ENCODE assay signal across 9 cellular contexts in genomic region chr4:53706422-53707032, GRCh38.
A peak's percentile ranks its signal among the peaks of the same experiment; 100 is the strongest.
DNase-seq lines count a peak whose midpoint lies in the region; TF ChIP-seq lines count a peak whose summit lies in the region.
"Had no signal": no experiment of that assay in that cellular context is flagged by ENCODE, and none has a peak within 500 bp of the region (broad histone marks: within the 10 kb centered on the region; RNA-seq: fewer than 3 reads in every experiment).

No MANE protein-coding gene starts in this region.

- H3K9me3 Mint-ChIP-seq in mesothelial cell of epicardium, result no peaks in the 10 kb centered on the region
- H3K9me3 Mint-ChIP-seq in activated naive CD4-positive, alpha-beta T cell treated with anti-CD3 and anti-CD28 coated beads for 36 hours, result no peaks in the 10 kb centered on the region

- CTCF ChIA-PET in activated naive CD4-positive, alpha-beta T cell treated with anti-CD3 and anti-CD28 coated beads for 36 hours (lab: Charles Lee), result interaction anchor here (0.7 to 1.0 kb wide), 4 partner anchors 200 to 927 kb away, joined by 3 to 5 read pairs (median 3); no protein-coding TSS in a partner anchor

- TF ChIP-seq CTCF in colonic mucosa (IDR thresholded peaks at IDR 0.05), result peak; percentile 27
- peak; percentile 30 for TF ChIP-seq CTCF in mesothelial cell of epicardium (IDR thresholded peaks at IDR 0.05; ENCODE audit: unreplicated experiment)

- H3K27ac ChIP-seq in colonic mucosa, result no peak overlapping the region
- H3K27ac ChIP-seq: skin epidermis had no signal

- H3K4me1 ChIP-seq in colonic mucosa, result peaks cover 7% of the 10 kb centered on the region

- H3K27me3 ChIP-seq in colonic mucosa, result no peaks in the 10 kb centered on the region

- H3K4me1 Mint-ChIP-seq in mesothelial cell of epicardium, result peaks cover 25% of the 10 kb centered on the region
- H3K4me1 Mint-ChIP-seq in activated naive CD4-positive, alpha-beta T cell treated with anti-CD3 and anti-CD28 coated beads for 36 hours (ENCODE audit: low read depth), result peaks cover 12% of the 10 kb centered on the region

- H3K27me3 Mint-ChIP-seq in mesothelial cell of epicardium (ENCODE audit: low read depth), result no peaks in the 10 kb centered on the region
- peaks cover 28% of the 10 kb centered on the region for H3K27me3 Mint-ChIP-seq in activated naive CD4-positive, alpha-beta T cell treated with anti-CD3 and anti-CD28 coated beads for 36 hours (ENCODE audit: low read depth)

- intact Hi-C loops in colonic mucosa (cut with DNase I) (loop anchor here (5.0 to 10.0 kb wide), 2 partner anchors 96 to 508 kb away; no protein-coding TSS in a partner anchor), posterior vena cava (cut with DNase I) (no loop called here)
- intact Hi-C loops in activated naive CD4-positive, alpha-beta T cell treated with anti-CD3 and anti-CD28 coated beads for 36 hours (cut with micrococcal nuclease), result loop anchor here (5.0 to 10.0 kb wide), 2 partner anchors 198 to 526 kb away; no protein-coding TSS in a partner anchor

- no peak overlapping the region for H3K27ac Mint-ChIP-seq in mesothelial cell of epicardium
- H3K27ac Mint-ChIP-seq in activated naive CD4-positive, alpha-beta T cell treated with anti-CD3 and anti-CD28 coated beads for 36 hours, result no peak overlapping the region

- H3K9me3 ChIP-seq in colonic mucosa, result no peaks in the 10 kb centered on the region

- H3K36me3 Mint-ChIP-seq in mesothelial cell of epicardium, result no peaks in the 10 kb centered on the region
- H3K36me3 Mint-ChIP-seq in activated naive CD4-positive, alpha-beta T cell treated with anti-CD3 and anti-CD28 coated beads for 36 hours (ENCODE audit: low read depth), result no peaks in the 10 kb centered on the region

- peak; percentile 56 for DNase-seq in EL
- DNase-seq in HCEC 1CT, result peak; percentile 59
- DNase-seq in NCI-H510A (lab: John Stamatoyannopoulos, UW), result peak; percentile 49
- DNase-seq in colonic mucosa, result peak; percentile 32
- DNase-seq in mesothelial cell of epicardium (ENCODE audit: low spot score in 2 of 2, unreplicated experiment in 2 of 2), result no peak
- DNase-seq in GOT3 (lab: John Stamatoyannopoulos, UW), result no peak
- DNase-seq in activated naive CD4-positive, alpha-beta T cell treated with anti-CD3 and anti-CD28 coated beads for 36 hours, result no peak
- DNase-seq in posterior vena cava (ENCODE audit: low spot score), result no peak

- no peak overlapping the region for H3K4me3 ChIP-seq in colonic mucosa
- H3K4me3 ChIP-seq: skin epidermis had no signal

- no peaks in the 10 kb centered on the region for H3K36me3 ChIP-seq in colonic mucosa

- H3K4me3 Mint-ChIP-seq in mesothelial cell of epicardium, result no peak overlapping the region
- H3K4me3 Mint-ChIP-seq in activated naive CD4-positive, alpha-beta T cell treated with anti-CD3 and anti-CD28 coated beads for 36 hours, result no peak overlapping the region

- H3K9ac ChIP-seq in colonic mucosa (ENCODE audit: low read depth in 2 of 2, low read length in 2 of 2), result no peak overlapping the region

Comparison
In these comparisons a context has a peak if more than half of its experiments do, and no peak if none do; other contexts are left out.
1. DNase-seq: peak in EL (single experiment), HCEC 1CT (single experiment), NCI-H510A (single experiment) and colonic mucosa (single experiment); none in mesothelial cell of epicardium (0 of 2), GOT3 (single experiment), activated naive CD4-positive, alpha-beta T cell treated with anti-CD3 and anti-CD28 coated beads for 36 hours (single experiment) and posterior vena cava (single experiment).
2. intact Hi-C loops: an anchor here in colonic mucosa (5.0 to 10.0 kb wide) and activated naive CD4-positive, alpha-beta T cell treated with anti-CD3 and anti-CD28 coated beads for 36 hours (5.0 to 10.0 kb wide); none called in posterior vena cava.